Comparison of ENCODE assay signal across 9 cellular contexts in genomic region chr1:147542549-147542857, GRCh38. TPM values are rescaled to one million over a fixed set of nuclear protein-coding genes. Genes with fewer than 3 reads are reported as not detected.
DNase-seq lines count a peak whose midpoint lies in the region; ATAC-seq and TF ChIP-seq lines count a peak whose summit lies in the region.
"Had no signal": no experiment of that assay in that cellular context is flagged by ENCODE, and none has a peak within 500 bp of the region (broad histone marks: within the 10 kb centered on the region; RNA-seq: fewer than 3 reads in every experiment).

No MANE protein-coding gene starts in this region.

- TF ChIP-seq POLR2A in esophagus squamous epithelium (IDR thresholded peaks at IDR 0.05) (no peak), Peyer's patch (IDR thresholded peaks at IDR 0.05) (no peak)

- CTCF ChIA-PET in CD4-positive, alpha-beta T cell (lab: Charles Lee), result no interaction called here
- CTCF ChIA-PET in Caco-2 (lab: Charles Lee), result no interaction called here

- H3K27me3 ChIP-seq in CD4-positive, alpha-beta T cell (ENCODE audit: control insufficient read depth, insufficient read depth, low read length), result no peaks in the 10 kb centered on the region
- H3K27me3 ChIP-seq in esophagus squamous epithelium (no peaks in the 10 kb centered on the region), Caco-2 (replicated peaks; ENCODE audit: control insufficient read depth, insufficient read depth, low read length) (no peaks in the 10 kb centered on the region), Peyer's patch (no peaks in the 10 kb centered on the region)

- no peaks in the 10 kb centered on the region for H3K27me3 Mint-ChIP-seq in CD4-positive, alpha-beta T cell
- no peaks in the 10 kb centered on the region for H3K27me3 Mint-ChIP-seq in progenitor cell of endocrine pancreas
- no peaks in the 10 kb centered on the region for H3K27me3 Mint-ChIP-seq in Caco-2 (ENCODE audit: insufficient read depth, unreplicated experiment)

- no peaks in the 10 kb centered on the region for H3K9me3 ChIP-seq in CD4-positive, alpha-beta T cell (ENCODE audit: control insufficient read depth, low read length)
- H3K9me3 ChIP-seq in esophagus squamous epithelium (no peaks in the 10 kb centered on the region), Caco-2 (0 out of 2 replicates have a peak, but pooled peaks cover 3% of the 10 kb centered on the region), Peyer's patch (no peaks in the 10 kb centered on the region)

- 10 to 17% methylated on average over 4 of the region's 4 CpGs for WGBS in esophagus squamous epithelium, 2 donors

- H3K27ac ChIP-seq in CD4-positive, alpha-beta T cell (ENCODE audit: low read depth, low read length), result peak overlapping the region; percentile 64
- H3K27ac ChIP-seq in esophagus squamous epithelium (peak overlapping the region; percentile 85 to 94 (median 92)), Peyer's patch (peak overlapping the region in 2 of 4 donors; percentile 77 to 84)

- no peaks in the 10 kb centered on the region for H3K36me3 Mint-ChIP-seq in CD4-positive, alpha-beta T cell (ENCODE audit: low read depth)
- H3K36me3 Mint-ChIP-seq in progenitor cell of endocrine pancreas (ENCODE audit: insufficient read depth) (peaks cover 2% of the 10 kb centered on the region), Caco-2 (ENCODE audit: insufficient read depth, unreplicated experiment) (no peaks in the 10 kb centered on the region)

- H3K4me1 Mint-ChIP-seq in CD4-positive, alpha-beta T cell (ENCODE audit: low read depth), result peaks cover 57% of the 10 kb centered on the region
- H3K4me1 Mint-ChIP-seq in progenitor cell of endocrine pancreas (ENCODE audit: low read depth) (peaks cover 33% of the 10 kb centered on the region), Caco-2 (ENCODE audit: low read depth, unreplicated experiment) (peaks cover 7% of the 10 kb centered on the region)

- no peak for DNase-seq in CD4-positive, alpha-beta T cell
- DNase-seq in NCI-H69 (lab: John Stamatoyannopoulos, UW) (peak; percentile 28), esophagus squamous epithelium (lab: John Stamatoyannopoulos, UW) (no peak), progenitor cell of endocrine pancreas (ENCODE audit: low spot score, unreplicated experiment) (no peak), Caco-2 (no peak), Peyer's patch (no peak)

- intact Hi-C loops in CD4-positive, alpha-beta T cell (cut with DNase I, micrococcal nuclease), result loop anchor here in 1 of 2 experiments (1.0 to 5.0 kb wide), 3 partner anchors 35 to 1585 kb away; partner anchors contain the start of gene LIX1L
- intact Hi-C loops in esophagus squamous epithelium (cut with DNase I), result loop anchor here (5.0 kb wide), 1 partner anchor 55 kb away; no protein-coding TSS in a partner anchor
- intact Hi-C loops in Caco-2 (cut with micrococcal nuclease; ENCODE audit: unreplicated experiment), result no loop called here

- no peak for ATAC-seq in CD4-positive, alpha-beta T cell (ENCODE audit: poor library complexity)
- ATAC-seq in HG03469 (IDR thresholded peaks at IDR 0.05; ENCODE audit: unreplicated experiment), result no peak
- ATAC-seq in HG03095 (IDR thresholded peaks at IDR 0.05; ENCODE audit: unreplicated experiment), result no peak

- H3K9me3 Mint-ChIP-seq in CD4-positive, alpha-beta T cell, result no peaks in the 10 kb centered on the region
- no peaks in the 10 kb centered on the region for H3K9me3 Mint-ChIP-seq in progenitor cell of endocrine pancreas (ENCODE audit: low read depth)
- no peaks in the 10 kb centered on the region for H3K9me3 Mint-ChIP-seq in Caco-2 (ENCODE audit: unreplicated experiment)
- H3K9me3 Mint-ChIP-seq: neural crest cell had no signal

- no peak overlapping the region for H3K4me3 Mint-ChIP-seq in CD4-positive, alpha-beta T cell
- H3K4me3 Mint-ChIP-seq in progenitor cell of endocrine pancreas (ENCODE audit: low read depth) (no peak overlapping the region), Caco-2 (ENCODE audit: unreplicated experiment) (no peak overlapping the region)
- H3K4me3 Mint-ChIP-seq: neural crest cell had no signal

- H3K36me3 ChIP-seq in esophagus squamous epithelium (no peaks in the 10 kb centered on the region), Caco-2 (ENCODE audit: control insufficient read depth, insufficient read depth, low read length) (no peaks in the 10 kb centered on the region), Peyer's patch (no peaks in the 10 kb centered on the region)

- H3K4me1 ChIP-seq in esophagus squamous epithelium, result peaks cover 9 to 77% (median 41%) of the 10 kb centered on the region in 3 donors
- H3K4me1 ChIP-seq in Caco-2, result peaks cover 28% of the 10 kb centered on the region
- peaks cover 0 to 46% (median 3%) of the 10 kb centered on the region in 4 donors for H3K4me1 ChIP-seq in Peyer's patch

- no peak overlapping the region for H3K27ac Mint-ChIP-seq in CD4-positive, alpha-beta T cell
- H3K27ac Mint-ChIP-seq in progenitor cell of endocrine pancreas (peak overlapping the region; percentile 93), Caco-2 (ENCODE audit: unreplicated experiment) (no peak overlapping the region)

- H3K4me3 ChIP-seq in esophagus squamous epithelium (peak overlapping the region; percentile 50 to 74 (median 64)), Caco-2 (ENCODE audit: low read depth, low read length) (no peak overlapping the region), Peyer's patch (peak overlapping the region in 2 of 4 donors; percentile 39 to 63)

- TF ChIP-seq CTCF in CD4-positive, alpha-beta T cell (IDR thresholded peaks at IDR 0.05), result no peak
- TF ChIP-seq CTCF in esophagus squamous epithelium (IDR thresholded peaks at IDR 0.05) (no peak), progenitor cell of endocrine pancreas (IDR thresholded peaks at IDR 0.05; ENCODE audit: unreplicated experiment) (no peak), Caco-2 (IDR thresholded peaks at IDR 0.05; ENCODE audit: insufficient read depth in 1 of 2, low read depth in 1 of 2, low read length in 1 of 2, severe bottlenecking in 1 of 2, unreplicated experiment in 1 of 2) (no peak), Peyer's patch (IDR thresholded peaks at IDR 0.05) (no peak)

- BruUV-seq in Caco-2 (replicated peaks; lab: Mats Ljungman, UMichigan), result no TSS peak

- POLR2A ChIA-PET in CD4-positive, alpha-beta T cell (lab: Charles Lee), result interaction anchor here (2.5 to 8.0 kb wide), 3 partner anchors 8 to 128 kb away, joined by 13 to 194 read pairs (median 19); partner anchors contain the start of gene ACP6
- POLR2A ChIA-PET in Caco-2 (lab: Charles Lee), result interaction anchor here (2.3 kb wide), 1 partner anchor 57 kb away, joined by 32 read pairs; no protein-coding TSS in a partner anchor

RNA-seq across cellular contexts. Expression of gene BCL9, which starts 1.2 kb away (rescaled TPM):
- 1 to 10 TPM; 9.2 TPM for total RNA-seq in CD4-positive, alpha-beta T cell
- 10 to 100 TPM in 2 of 4 donors, 1 to 10 TPM in 2; 5.0 to 15.4 (median 8.9) TPM for total RNA-seq in esophagus squamous epithelium
- 84.8 and 86.7 TPM in 2 replicates for total RNA-seq in progenitor cell of endocrine pancreas
- 18.0 and 18.4 TPM in 2 replicates for total RNA-seq in Caco-2 (2022)
- 10 to 100 TPM in 3 of 4 donors, 1 to 10 TPM in 1; 5.0 to 14.3 (median 13.4) TPM for total RNA-seq in Peyer's patch
